Comparison of ENCODE assay signal across 15 cellular contexts in genomic region chr13:113905942-113906341, GRCh38. TPM values are rescaled to one million over a fixed set of nuclear protein-coding genes. Genes with fewer than 3 reads are reported as not detected.
A peak's percentile ranks its signal among the peaks of the same experiment; 100 is the strongest.
DNase-seq lines count a peak whose midpoint lies in the region; ATAC-seq and TF ChIP-seq lines count a peak whose summit lies in the region.
"Had no signal": no experiment of that assay in that cellular context is flagged by ENCODE, and none has a peak within 500 bp of the region (broad histone marks: within the 10 kb centered on the region; RNA-seq: fewer than 3 reads in every experiment).

No MANE protein-coding gene starts in this region.

- H3K4me3 Mint-ChIP-seq in activated CD8-positive, alpha-beta memory T cell treated with anti-CD3 and anti-CD28 coated beads, Interleukin-2, amount 10 ng/mL, durations not matched to agents 7 days and 5 days, result no peak overlapping the region
- H3K4me3 Mint-ChIP-seq in CD4-positive, alpha-beta memory T cell, result no peak overlapping the region
- H3K4me3 Mint-ChIP-seq: GM23338 had no signal

- intact Hi-C loops in CD4-positive, alpha-beta memory T cell (cut with micrococcal nuclease), result loop anchor here (2.0 kb wide), 1 partner anchor 89 kb away; no protein-coding TSS in a partner anchor

- WGBS in lung, 2 donors, result 86 to 94% methylated on average over 8 of the region's 8 CpGs
- 87 to 93% methylated on average over 8 of the region's 8 CpGs for WGBS in upper lobe of left lung, 2 donors

- no peaks in the 10 kb centered on the region for H3K27me3 ChIP-seq in SJSA1 (replicated peaks)
- H3K27me3 ChIP-seq in lung (ENCODE audit: control insufficient read depth, insufficient read depth), result no peaks in the 10 kb centered on the region
- H3K27me3 ChIP-seq in upper lobe of left lung, result no peaks in the 10 kb centered on the region
- peaks cover 4% of the 10 kb centered on the region for H3K27me3 ChIP-seq in CD4-positive, alpha-beta memory T cell (ENCODE audit: insufficient read depth, low read length)

- POLR2A ChIA-PET in CD4-positive, alpha-beta memory T cell (lab: Charles Lee; ENCODE audit: partially characterized antibody), result no interaction called here

- CTCF ChIA-PET in activated CD8-positive, alpha-beta memory T cell treated with anti-CD3 and anti-CD28 coated beads, Interleukin-2, amount 10 ng/mL, durations not matched to agents 7 days and 5 days (lab: Charles Lee), result no interaction called here
- CTCF ChIA-PET in CD4-positive, alpha-beta memory T cell (lab: Charles Lee; ENCODE audit: partially characterized antibody), result no interaction called here

- peaks cover 45% of the 10 kb centered on the region for H3K27me3 Mint-ChIP-seq in activated CD8-positive, alpha-beta memory T cell treated with anti-CD3 and anti-CD28 coated beads, Interleukin-2, amount 10 ng/mL, durations not matched to agents 7 days and 5 days
- H3K27me3 Mint-ChIP-seq in CD4-positive, alpha-beta memory T cell, result peaks cover 9 to 10% of the 10 kb centered on the region in 2 donors

- TF ChIP-seq CTCF in lung (IDR thresholded peaks at IDR 0.05; ENCODE audit: control extremely low read depth, extremely low read depth) (no peak), upper lobe of left lung (IDR thresholded peaks at IDR 0.05) (no peak)

- TF ChIP-seq EP300 in upper lobe of left lung (IDR thresholded peaks at IDR 0.05), result no peak

- no peak overlapping the region for H3K27ac Mint-ChIP-seq in activated CD8-positive, alpha-beta memory T cell treated with anti-CD3 and anti-CD28 coated beads, Interleukin-2, amount 10 ng/mL, durations not matched to agents 7 days and 5 days
- H3K27ac Mint-ChIP-seq in CD4-positive, alpha-beta memory T cell, result no peak overlapping the region
- H3K27ac Mint-ChIP-seq: GM23338 had no signal

- no peaks in the 10 kb centered on the region for H3K4me1 Mint-ChIP-seq in activated CD8-positive, alpha-beta memory T cell treated with anti-CD3 and anti-CD28 coated beads, Interleukin-2, amount 10 ng/mL, durations not matched to agents 7 days and 5 days
- H3K4me1 Mint-ChIP-seq in CD4-positive, alpha-beta memory T cell, result peaks cover 3 to 17% (median 11%) of the 10 kb centered on the region in 4 donors

- no peaks in the 10 kb centered on the region for H3K36me3 Mint-ChIP-seq in activated CD8-positive, alpha-beta memory T cell treated with anti-CD3 and anti-CD28 coated beads, Interleukin-2, amount 10 ng/mL, durations not matched to agents 7 days and 5 days
- H3K36me3 Mint-ChIP-seq in CD4-positive, alpha-beta memory T cell, result no peaks in the 10 kb centered on the region

- H3K9me3 Mint-ChIP-seq in activated CD8-positive, alpha-beta memory T cell treated with anti-CD3 and anti-CD28 coated beads, Interleukin-2, amount 10 ng/mL, durations not matched to agents 7 days and 5 days (ENCODE audit: low read depth), result no peaks in the 10 kb centered on the region
- no peaks in the 10 kb centered on the region for H3K9me3 Mint-ChIP-seq in CD4-positive, alpha-beta memory T cell

- H3K4me3 ChIP-seq in SJSA1, result no peak overlapping the region
- H3K4me3 ChIP-seq in lung, result no peak overlapping the region
- no peak overlapping the region for H3K4me3 ChIP-seq in upper lobe of left lung
- H3K4me3 ChIP-seq in CD4-positive, alpha-beta memory T cell (ENCODE audit: low read length in 2 of 2), result no peak overlapping the region
- H3K4me3 ChIP-seq: GM23338 had no signal

- no peak for ATAC-seq in activated CD8-positive, alpha-beta memory T cell treated with anti-CD3 and anti-CD28 coated beads, Interleukin-2, amount 10 ng/mL, durations not matched to agents 7 days and 5 days
- no peak for ATAC-seq in lung (ENCODE audit: insufficient read depth, low FRiP score)
- ATAC-seq in upper lobe of left lung (ENCODE audit: low FRiP score in 2 of 2), result no peak
- no peak for ATAC-seq in GM21619 (IDR thresholded peaks at IDR 0.05; ENCODE audit: unreplicated experiment)
- ATAC-seq: GM23338 had no signal

- H3K27ac ChIP-seq in SJSA1 (peak overlapping the region; percentile 91), lung (ENCODE audit: low read depth in 1 of 2, low read length in 1 of 2) (no peak overlapping the region), upper lobe of left lung (no peak overlapping the region)
- H3K27ac ChIP-seq in CD4-positive, alpha-beta memory T cell (ENCODE audit: low read depth, low read length), result no peak overlapping the region
- H3K27ac ChIP-seq: HL-60 had no signal

- H3K4me1 ChIP-seq in SJSA1 (replicated peaks) (peaks cover 58% of the 10 kb centered on the region), lung (ENCODE audit: control insufficient read depth in 2 of 2, insufficient read depth in 2 of 2, low read length in 2 of 2) (peaks cover 0 to 2% of the 10 kb centered on the region in 2 donors), upper lobe of left lung (peaks cover 0 to 6% (median 0%) of the 10 kb centered on the region in 4 donors)
- H3K4me1 ChIP-seq in CD4-positive, alpha-beta memory T cell (ENCODE audit: insufficient read depth, low read length), result peaks cover 11% of the 10 kb centered on the region

- H3K9me3 ChIP-seq in SJSA1 (replicated peaks) (no peaks in the 10 kb centered on the region), lung (ENCODE audit: control insufficient read depth in 2 of 2, insufficient read depth in 1 of 2, low read length in 1 of 2) (no peaks in the 10 kb centered on the region), upper lobe of left lung (no peaks in the 10 kb centered on the region)
- H3K9me3 ChIP-seq in CD4-positive, alpha-beta memory T cell (ENCODE audit: control insufficient read depth in 1 of 2, low read length in 2 of 2), result no peaks in the 10 kb centered on the region

- no peak for TF ChIP-seq POLR2A in upper lobe of left lung (IDR thresholded peaks at IDR 0.05)

- peak; percentile 9 for DNase-seq in activated CD8-positive, alpha-beta memory T cell treated with anti-CD3 and anti-CD28 coated beads, Interleukin-2, amount 10 ng/mL, durations not matched to agents 7 days and 5 days
- DNase-seq in activated CD8-positive, alpha-beta memory T cell treated with anti-CD3 and anti-CD28 coated beads, Interleukin-2, amount 50 U/mL, for 4 hours, result no peak
- peak in 1 of 2 experiments; percentile 45 for DNase-seq in SJSA1 (ENCODE audit: low read depth in 1 of 2, low spot score in 2 of 2)
- peak; percentile 13 for DNase-seq in lung (ENCODE audit: low spot score)
- peak; percentile 5 to 49 for DNase-seq in upper lobe of left lung
- DNase-seq in inferior parietal cortex (ENCODE audit: extremely low spot score), result no peak
- DNase-seq in CD4-positive, alpha-beta memory T cell, result no peak
- DNase-seq: C1 segment of cervical spinal cord, HCEC 1CT, NCI-H1417 treated with DMSO at 0.1 percent for 48 hours, NCI-H1930, NCI-H524 treated with DMSO at 0.1 percent for 48 hours had no signal

- H3K36me3 ChIP-seq in SJSA1, result no peaks in the 10 kb centered on the region
- H3K36me3 ChIP-seq in lung (ENCODE audit: control insufficient read depth in 2 of 2, insufficient read depth in 2 of 2, low read length in 2 of 2), result no peaks in the 10 kb centered on the region
- H3K36me3 ChIP-seq in upper lobe of left lung, result no peaks in the 10 kb centered on the region
- H3K36me3 ChIP-seq in CD4-positive, alpha-beta memory T cell (ENCODE audit: insufficient read depth, low read length), result no peaks in the 10 kb centered on the region

RNA-seq across cellular contexts. Expression of gene GAS6, which starts 42.1 kb away (rescaled TPM):
- total RNA-seq in activated CD8-positive, alpha-beta memory T cell treated with anti-CD3 and anti-CD28 coated beads, Interleukin-2, amount 10 ng/mL, durations not matched to agents 7 days and 5 days, result under 1 TPM; 0.15 to 0.23 TPM
- 41.7 and 45.3 TPM in 2 replicates for total RNA-seq in SJSA1 (2014; rRNA removed; shearing (Covaris generic))
- total RNA-seq in lung (10 to 100 TPM; 68.5 to 83.8 TPM), upper lobe of left lung (100 to 1,000 TPM; 129 to 299 (median 180) TPM)
- 100 to 1,000 TPM in 1 of 2 donors, 10 to 100 TPM in 1; 61.8 to 107 TPM for polyA plus RNA-seq in lung
- total RNA-seq in CD4-positive, alpha-beta memory T cell, result 10 to 100 TPM; 16.5 to 17.2 TPM
- polyA plus RNA-seq in CD4-positive, alpha-beta memory T cell, result 1 to 10 TPM in 1 of 2 donors, under 1 TPM in 1; 0.39 to 1.1 TPM

Comparison
In these comparisons a context has a peak if more than half of its experiments do, and no peak if none do; other contexts are left out.
1. DNase-seq: peak in activated CD8-positive, alpha-beta memory T cell treated with anti-CD3 and anti-CD28 coated beads, Interleukin-2, amount 10 ng/mL, durations not matched to agents 7 days and 5 days (single experiment), lung (single experiment) and upper lobe of left lung (2 of 2); none in activated CD8-positive, alpha-beta memory T cell treated with anti-CD3 and anti-CD28 coated beads, Interleukin-2, amount 50 U/mL, for 4 hours (single experiment), inferior parietal cortex (single experiment) and CD4-positive, alpha-beta memory T cell (0 of 5).
2. RNA of gene GAS6, which starts 42.1 kb away (total RNA-seq): 129 to 299 TPM in upper lobe of left lung, 68.5 to 83.8 TPM in lung, 41.7 to 45.3 TPM in SJSA1 and 16.5 to 17.2 TPM in CD4-positive, alpha-beta memory T cell; 0.15 to 0.23 TPM in activated CD8-positive, alpha-beta memory T cell treated with anti-CD3 and anti-CD28 coated beads, Interleukin-2, amount 10 ng/mL, durations not matched to agents 7 days and 5 days; every median in the first group is over 10 times any median in the second.